In genomic region chr20:20495719-20496474, GRCh38 we compare ENCODE assay signal across 21 cellular contexts.
DNase-seq lines count a peak whose midpoint lies in the region; ATAC-seq lines count a peak whose summit lies in the region.
"Had no signal": no experiment of that assay in that cellular context is flagged by ENCODE, and none has a peak within 500 bp of the region (broad histone marks: within the 10 kb centered on the region; RNA-seq: fewer than 3 reads in every experiment).

No MANE protein-coding gene starts in this region.

- peak overlapping the region; percentile 39 for H3K4me3 Mint-ChIP-seq in activated T-cell treated with anti-CD3 and anti-CD28 coated beads, Interleukin-2, amount 50 U/mL, for 24 hours
- H3K4me3 Mint-ChIP-seq in stimulated activated naive CD8-positive, alpha-beta T cell treated with anti-CD3 and anti-CD28 coated beads, Interleukin-15, Interleukin-2, amounts not matched to agents 100 ng/mL and 50 ng/mL, for 24 hours, result no peak overlapping the region
- no peak overlapping the region for H3K4me3 Mint-ChIP-seq in activated T-helper 2 cell treated with anti-CD3 and anti-CD28 coated beads, Interferon-gamma antibody, Interleukin-2, Interleukin-4, amounts not matched to agents 10 μg/mL and 5 μg/mL and 100 μg/mL, durations not matched to agents 14 hours and 24 hours and 36 hours (ENCODE audit: low read depth)
- H3K4me3 Mint-ChIP-seq in naive thymus-derived CD4-positive, alpha-beta T cell, result no peak overlapping the region
- H3K4me3 Mint-ChIP-seq: CD8-positive, alpha-beta memory T cell had no signal

- peaks cover 78% of the 10 kb centered on the region for H3K36me3 Mint-ChIP-seq in activated T-cell treated with anti-CD3 and anti-CD28 coated beads, Interleukin-2, amount 50 U/mL, for 24 hours (ENCODE audit: low read depth)
- H3K36me3 Mint-ChIP-seq in stimulated activated naive CD8-positive, alpha-beta T cell treated with anti-CD3 and anti-CD28 coated beads, Interleukin-15, Interleukin-2, amounts not matched to agents 100 ng/mL and 50 ng/mL, for 24 hours (ENCODE audit: low read depth), result peaks cover 75% of the 10 kb centered on the region
- H3K36me3 Mint-ChIP-seq in activated T-helper 2 cell treated with anti-CD3 and anti-CD28 coated beads, Interferon-gamma antibody, Interleukin-2, Interleukin-4, amounts not matched to agents 10 μg/mL and 5 μg/mL and 100 μg/mL, durations not matched to agents 14 hours and 24 hours and 36 hours (ENCODE audit: low read depth), result peaks cover 51% of the 10 kb centered on the region
- H3K36me3 Mint-ChIP-seq in naive thymus-derived CD4-positive, alpha-beta T cell, result peaks cover 26 to 80% (median 58%) of the 10 kb centered on the region in 5 donors

- H3K4me3 ChIP-seq in naive thymus-derived CD4-positive, alpha-beta T cell (ENCODE audit: low read length), result no peak overlapping the region

- POLR2A ChIA-PET in naive thymus-derived CD4-positive, alpha-beta T cell (lab: Charles Lee), result no interaction called here

- H3K9me3 Mint-ChIP-seq in activated T-cell treated with anti-CD3 and anti-CD28 coated beads, Interleukin-2, amount 50 U/mL, for 24 hours, result no peaks in the 10 kb centered on the region
- H3K9me3 Mint-ChIP-seq in stimulated activated naive CD8-positive, alpha-beta T cell treated with anti-CD3 and anti-CD28 coated beads, Interleukin-15, Interleukin-2, amounts not matched to agents 100 ng/mL and 50 ng/mL, for 24 hours, result no peaks in the 10 kb centered on the region
- no peaks in the 10 kb centered on the region for H3K9me3 Mint-ChIP-seq in activated T-helper 2 cell treated with anti-CD3 and anti-CD28 coated beads, Interferon-gamma antibody, Interleukin-2, Interleukin-4, amounts not matched to agents 10 μg/mL and 5 μg/mL and 100 μg/mL, durations not matched to agents 14 hours and 24 hours and 36 hours
- H3K9me3 Mint-ChIP-seq in naive thymus-derived CD4-positive, alpha-beta T cell, result no peaks in the 10 kb centered on the region
- H3K9me3 Mint-ChIP-seq: CD8-positive, alpha-beta memory T cell had no signal

- no peaks in the 10 kb centered on the region for H3K27me3 Mint-ChIP-seq in activated T-cell treated with anti-CD3 and anti-CD28 coated beads, Interleukin-2, amount 50 U/mL, for 24 hours
- no peaks in the 10 kb centered on the region for H3K27me3 Mint-ChIP-seq in stimulated activated naive CD8-positive, alpha-beta T cell treated with anti-CD3 and anti-CD28 coated beads, Interleukin-15, Interleukin-2, amounts not matched to agents 100 ng/mL and 50 ng/mL, for 24 hours
- no peaks in the 10 kb centered on the region for H3K27me3 Mint-ChIP-seq in activated T-helper 2 cell treated with anti-CD3 and anti-CD28 coated beads, Interferon-gamma antibody, Interleukin-2, Interleukin-4, amounts not matched to agents 10 μg/mL and 5 μg/mL and 100 μg/mL, durations not matched to agents 14 hours and 24 hours and 36 hours (ENCODE audit: low read depth)
- no peaks in the 10 kb centered on the region for H3K27me3 Mint-ChIP-seq in naive thymus-derived CD4-positive, alpha-beta T cell
- H3K27me3 Mint-ChIP-seq: CD8-positive, alpha-beta memory T cell had no signal

- H3K9me3 ChIP-seq in naive thymus-derived CD4-positive, alpha-beta T cell (ENCODE audit: control insufficient read depth in 2 of 3, low read length in 3 of 3), result no peaks in the 10 kb centered on the region

- intact Hi-C loops in activated T-helper 2 cell treated with anti-CD3 and anti-CD28 coated beads, Interferon-gamma antibody, Interleukin-2, Interleukin-4, amounts not matched to agents 10 μg/mL and 5 μg/mL and 100 μg/mL, durations not matched to agents 14 hours and 24 hours and 36 hours (cut with micrococcal nuclease), result loop anchor here (1.0 to 10.0 kb wide), 7 partner anchors 7 to 551 kb away; partner anchors contain the start of gene RALGAPA2
- intact Hi-C loops in naive thymus-derived CD4-positive, alpha-beta T cell (cut with micrococcal nuclease), result no loop called here

- peak overlapping the region; percentile 91 for H3K27ac Mint-ChIP-seq in activated T-cell treated with anti-CD3 and anti-CD28 coated beads, Interleukin-2, amount 50 U/mL, for 24 hours
- H3K27ac Mint-ChIP-seq in stimulated activated naive CD8-positive, alpha-beta T cell treated with anti-CD3 and anti-CD28 coated beads, Interleukin-15, Interleukin-2, amounts not matched to agents 100 ng/mL and 50 ng/mL, for 24 hours, result peak overlapping the region; percentile 89
- H3K27ac Mint-ChIP-seq in activated T-helper 2 cell treated with anti-CD3 and anti-CD28 coated beads, Interferon-gamma antibody, Interleukin-2, Interleukin-4, amounts not matched to agents 10 μg/mL and 5 μg/mL and 100 μg/mL, durations not matched to agents 14 hours and 24 hours and 36 hours, result peak overlapping the region; percentile 84
- H3K27ac Mint-ChIP-seq in naive thymus-derived CD4-positive, alpha-beta T cell, result no peak overlapping the region
- H3K27ac Mint-ChIP-seq: CD8-positive, alpha-beta memory T cell had no signal

- H3K4me1 Mint-ChIP-seq in activated T-cell treated with anti-CD3 and anti-CD28 coated beads, Interleukin-2, amount 50 U/mL, for 24 hours (ENCODE audit: low read depth), result peaks cover 78% of the 10 kb centered on the region
- peaks cover 62% of the 10 kb centered on the region for H3K4me1 Mint-ChIP-seq in stimulated activated naive CD8-positive, alpha-beta T cell treated with anti-CD3 and anti-CD28 coated beads, Interleukin-15, Interleukin-2, amounts not matched to agents 100 ng/mL and 50 ng/mL, for 24 hours (ENCODE audit: low read depth)
- H3K4me1 Mint-ChIP-seq in activated T-helper 2 cell treated with anti-CD3 and anti-CD28 coated beads, Interferon-gamma antibody, Interleukin-2, Interleukin-4, amounts not matched to agents 10 μg/mL and 5 μg/mL and 100 μg/mL, durations not matched to agents 14 hours and 24 hours and 36 hours (ENCODE audit: low read depth), result peaks cover 68% of the 10 kb centered on the region
- peaks cover 0 to 36% (median 0%) of the 10 kb centered on the region in 7 donors for H3K4me1 Mint-ChIP-seq in naive thymus-derived CD4-positive, alpha-beta T cell
- H3K4me1 Mint-ChIP-seq: CD8-positive, alpha-beta memory T cell had no signal

- H3K27me3 ChIP-seq in naive thymus-derived CD4-positive, alpha-beta T cell (ENCODE audit: control insufficient read depth in 2 of 2, insufficient read depth in 2 of 2, low read length in 2 of 2), result no peaks in the 10 kb centered on the region

- CTCF ChIA-PET in naive thymus-derived CD4-positive, alpha-beta T cell (lab: Charles Lee), result no interaction called here

- H3K4me1 ChIP-seq in naive thymus-derived CD4-positive, alpha-beta T cell (ENCODE audit: control insufficient read depth in 2 of 2, insufficient read depth in 2 of 2, low read length in 2 of 2), result no peaks in the 10 kb centered on the region

- no peak overlapping the region for H3K27ac ChIP-seq in naive thymus-derived CD4-positive, alpha-beta T cell (ENCODE audit: low read depth, low read length)

- DNase-seq in activated T-cell treated with anti-CD3 and anti-CD28 coated beads, Interleukin-2, amount 50 U/mL, for 24 hours, result no peak
- DNase-seq in activated T-cell treated with anti-CD3 and anti-CD28 coated beads, Interleukin-2, amount 50 U/mL, for 1 hour, result no peak
- DNase-seq in stimulated activated naive CD8-positive, alpha-beta T cell treated with anti-CD3 and anti-CD28 coated beads, Interleukin-15, Interleukin-2, amounts not matched to agents 100 U/mL and 50 U/mL, for 24 hours, result no peak
- DNase-seq in activated T-helper 2 cell treated with anti-CD3 and anti-CD28 coated beads, Interferon-gamma antibody, Interleukin-2, Interleukin-4, amounts not matched to agents 10 μg/mL and 5 μg/mL and 100 μg/mL, durations not matched to agents 14 hours and 24 hours and 36 hours (ENCODE audit: low spot score), result no peak
- peak; percentile 19 for DNase-seq in superior temporal gyrus (ENCODE audit: extremely low spot score)
- DNase-seq in naive thymus-derived CD4-positive, alpha-beta T cell, result no peak
- DNase-seq: ACHN; C1 segment of cervical spinal cord; CD8-positive, alpha-beta memory T cell; DMS53; EL; GOT3; KBM-7; NCI-H1105 treated with DMSO at 0.1 percent for 48 hours; NCI-H1694 treated with DMSO at 0.1 percent for 48 hours; NCI-H510A treated with DMSO at 0.1 percent for 48 hours; NCI-H82; SHP77 had no signal

- no peak for ATAC-seq in stimulated activated naive CD8-positive, alpha-beta T cell treated with anti-CD3 and anti-CD28 coated beads, Interleukin-15, Interleukin-2, amounts not matched to agents 100 U/mL and 50 U/mL, for 24 hours
- ATAC-seq in GM19467 (IDR thresholded peaks at IDR 0.05; ENCODE audit: unreplicated experiment), result no peak
- ATAC-seq in naive thymus-derived CD4-positive, alpha-beta T cell, result no peak
- ATAC-seq: HCT116 had no signal

- H3K36me3 ChIP-seq in naive thymus-derived CD4-positive, alpha-beta T cell (ENCODE audit: control insufficient read depth in 2 of 3, insufficient read depth in 3 of 3, low read length in 3 of 3), result peaks cover 0 to 84% (median 3%) of the 10 kb centered on the region in 3 experiments

Comparison
In these comparisons a context has a peak if more than half of its experiments do, and no peak if none do; other contexts are left out.
1. H3K27ac Mint-ChIP-seq: peak in activated T-cell treated with anti-CD3 and anti-CD28 coated beads, Interleukin-2, amount 50 U/mL, for 24 hours (single experiment), stimulated activated naive CD8-positive, alpha-beta T cell treated with anti-CD3 and anti-CD28 coated beads, Interleukin-15, Interleukin-2, amounts not matched to agents 100 ng/mL and 50 ng/mL, for 24 hours (single experiment) and activated T-helper 2 cell treated with anti-CD3 and anti-CD28 coated beads, Interferon-gamma antibody, Interleukin-2, Interleukin-4, amounts not matched to agents 10 μg/mL and 5 μg/mL and 100 μg/mL, durations not matched to agents 14 hours and 24 hours and 36 hours (single experiment); none in naive thymus-derived CD4-positive, alpha-beta T cell (0 of 9).